ENCODE assay signal across 12 cellular contexts in genomic region chr4:1193206-1194027, GRCh38. TPM values are rescaled to one million over a fixed set of nuclear protein-coding genes. Genes with fewer than 3 reads are reported as not detected.
A peak's percentile ranks its signal among the peaks of the same experiment; 100 is the strongest.
DNase-seq lines count a peak whose midpoint lies in the region; ATAC-seq and TF ChIP-seq lines count a peak whose summit lies in the region.
"Had no signal": no experiment of that assay in that cellular context is flagged by ENCODE, and none has a peak within 500 bp of the region (broad histone marks: within the 10 kb centered on the region; RNA-seq: fewer than 3 reads in every experiment).

No MANE protein-coding gene starts in this region.

- H3K4ac ChIP-seq in neuronal stem cell (ENCODE audit: low read length) = no peak overlapping the region

- H3K18ac ChIP-seq in neuronal stem cell (ENCODE audit: low read length) = peak overlapping the region; percentile 83

- H3K36me3 ChIP-seq in neuronal stem cell (replicated peaks in 1 of 2; ENCODE audit: control insufficient read depth in 2 of 2, insufficient read depth in 2 of 2, low read length in 2 of 2) = no peaks in the 10 kb centered on the region
- no peaks in the 10 kb centered on the region for H3K36me3 ChIP-seq in urinary bladder (ENCODE audit: insufficient read depth)

- peak overlapping the region; percentile 1 for H4K91ac ChIP-seq in neuronal stem cell (ENCODE audit: low read depth, low read length, poor library complexity)

- H2BK12ac ChIP-seq in neuronal stem cell (ENCODE audit: low read length) = peak overlapping the region; percentile 22

- H3K4me3 ChIP-seq in fibroblast of mammary gland (ENCODE audit: control insufficient read depth, low read depth, low read length) = peak overlapping the region; percentile 50
- H3K4me3 ChIP-seq in neuronal stem cell (ENCODE audit: low read length in 2 of 2) = no peak overlapping the region
- H3K4me3 ChIP-seq in urinary bladder (ENCODE audit: low read depth, low read length) = no peak overlapping the region
- H3K4me3 ChIP-seq: K562 had no signal

- H2AFZ ChIP-seq in neuronal stem cell (ENCODE audit: low read length) = peak overlapping the region; percentile 35

- no peak overlapping the region for H3K23ac ChIP-seq in neuronal stem cell (ENCODE audit: low read depth, low read length, poor library complexity)

- H3K27me3 ChIP-seq in neuronal stem cell (ENCODE audit: control insufficient read depth in 3 of 3, insufficient read depth in 3 of 3, low read depth in 1 of 3, low read length in 3 of 3) = peaks cover 0 to 9% (median 0%) of the 10 kb centered on the region in 3 experiments

- no peak overlapping the region for H2BK5ac ChIP-seq in neuronal stem cell (ENCODE audit: low read length)

- DNase-seq in activated CD8-positive, alpha-beta memory T cell treated with anti-CD3 and anti-CD28 coated beads for 24 hours = peak; percentile 53
- DNase-seq in activated CD8-positive, alpha-beta memory T cell treated with anti-CD3 and anti-CD28 coated beads, Interleukin-2, amount 50 U/mL, for 4 hours = no peak
- no peak for DNase-seq in fibroblast of mammary gland (ENCODE audit: low read depth)
- no peak for DNase-seq in neuronal stem cell (ENCODE audit: low spot score)
- no peak for DNase-seq in HT-29 (ENCODE audit: low spot score)
- DNase-seq in SHP77 (lab: John Stamatoyannopoulos, UW) = no peak
- DNase-seq: ACHN, hippocampal formation, NCI-H2227 treated with DMSO at 0.1 percent for 48 hours had no signal

- peak overlapping the region; percentile 95 for H3K14ac ChIP-seq in neuronal stem cell (ENCODE audit: low read length)

- no peak overlapping the region for H3K4me2 ChIP-seq in neuronal stem cell (ENCODE audit: insufficient read depth, low read length, poor library complexity, severe bottlenecking)

- H2AK5ac ChIP-seq in neuronal stem cell (ENCODE audit: low read depth, low read length) = peak overlapping the region; percentile 86

- H3K4me1 ChIP-seq in neuronal stem cell (ENCODE audit: control insufficient read depth in 2 of 2, insufficient read depth in 1 of 2, low read depth in 1 of 2, low read length in 2 of 2) (no peaks in the 10 kb centered on the region), urinary bladder (ENCODE audit: insufficient read depth) (no peaks in the 10 kb centered on the region)

- TF ChIP-seq CTCF in fibroblast of mammary gland (conservative IDR thresholded peaks at IDR 0.05; ENCODE audit: control insufficient read depth, insufficient read depth, low read depth, low read length) = no peak

- WGBS in neuronal stem cell (ENCODE audit: extremely low coverage in 2 of 2, insufficient read length in 2 of 2, insufficient replicate concordance in 1 of 2), 2 donors = 100% methylated on average over 5 of the region's 28 CpGs; no CpG with 5 or more reads in 1 of the 2 donors
- WGBS in urinary bladder = 58% methylated on average over 28 of the region's 28 CpGs

- peaks cover 0 to 4% of the 10 kb centered on the region in 2 donors for H3K9me3 ChIP-seq in neuronal stem cell (replicated peaks in 1 of 2; ENCODE audit: control insufficient read depth in 2 of 2, insufficient read depth in 1 of 2, low read depth in 1 of 2, low read length in 2 of 2)

- H3K27ac ChIP-seq in neuronal stem cell (replicated peaks; ENCODE audit: low read length) (no peak overlapping the region), urinary bladder (ENCODE audit: low read depth) (peak overlapping the region; percentile 77)

- H2BK120ac ChIP-seq in neuronal stem cell (ENCODE audit: low read depth, low read length) = no peak overlapping the region

- H2BK15ac ChIP-seq in neuronal stem cell (ENCODE audit: low read length) = no peak overlapping the region

- no peak overlapping the region for H4K8ac ChIP-seq in neuronal stem cell (ENCODE audit: low read depth, low read length)

- no peak for ATAC-seq in GM19395 (IDR thresholded peaks at IDR 0.05; ENCODE audit: unreplicated experiment)

- no peaks in the 10 kb centered on the region for H3K79me1 ChIP-seq in neuronal stem cell (ENCODE audit: low read depth, low read length)

- no peak overlapping the region for H3K9ac ChIP-seq in neuronal stem cell (ENCODE audit: low read depth, low read length, poor library complexity)

RNA-seq across cellular contexts. Expression of gene SPON2, which starts 21.0 kb away (rescaled TPM):
- 5.9 TPM for polyA plus RNA-seq in neuronal stem cell (2013, experiment 1 of 2)
- polyA plus RNA-seq in neuronal stem cell (2013, experiment 2 of 2) = 5.8 TPM
- total RNA-seq in urinary bladder = 119 TPM
- polyA plus RNA-seq in urinary bladder = 123 TPM
- 1.2 and 2.9 TPM in 2 replicates for total RNA-seq in HT-29 (2014; rRNA removed; shearing (Covaris generic))

RNA-seq across cellular contexts. Expression of gene CTBP1, which starts 55.5 kb away (rescaled TPM):
- polyA plus RNA-seq in neuronal stem cell (2013, experiment 1 of 2) = 151 TPM
- 149 TPM for polyA plus RNA-seq in neuronal stem cell (2013, experiment 2 of 2)
- total RNA-seq in urinary bladder = 85.9 TPM
- 140 TPM for polyA plus RNA-seq in urinary bladder
- total RNA-seq in HT-29 (2014; rRNA removed; shearing (Covaris generic)) = 631 and 665 TPM in 2 replicates

Comparison
In these comparisons a context has a peak if more than half of its experiments do, and no peak if none do; other contexts are left out.
1. RNA of gene SPON2, which starts 21.0 kb away (total RNA-seq): 119 TPM in urinary bladder (single experiment); 1.2 to 2.9 TPM in HT-29; every median in the first group is over 10 times any median in the second.